Comparison of ENCODE assay signal across 9 cellular contexts in the genomic region with DNA sequence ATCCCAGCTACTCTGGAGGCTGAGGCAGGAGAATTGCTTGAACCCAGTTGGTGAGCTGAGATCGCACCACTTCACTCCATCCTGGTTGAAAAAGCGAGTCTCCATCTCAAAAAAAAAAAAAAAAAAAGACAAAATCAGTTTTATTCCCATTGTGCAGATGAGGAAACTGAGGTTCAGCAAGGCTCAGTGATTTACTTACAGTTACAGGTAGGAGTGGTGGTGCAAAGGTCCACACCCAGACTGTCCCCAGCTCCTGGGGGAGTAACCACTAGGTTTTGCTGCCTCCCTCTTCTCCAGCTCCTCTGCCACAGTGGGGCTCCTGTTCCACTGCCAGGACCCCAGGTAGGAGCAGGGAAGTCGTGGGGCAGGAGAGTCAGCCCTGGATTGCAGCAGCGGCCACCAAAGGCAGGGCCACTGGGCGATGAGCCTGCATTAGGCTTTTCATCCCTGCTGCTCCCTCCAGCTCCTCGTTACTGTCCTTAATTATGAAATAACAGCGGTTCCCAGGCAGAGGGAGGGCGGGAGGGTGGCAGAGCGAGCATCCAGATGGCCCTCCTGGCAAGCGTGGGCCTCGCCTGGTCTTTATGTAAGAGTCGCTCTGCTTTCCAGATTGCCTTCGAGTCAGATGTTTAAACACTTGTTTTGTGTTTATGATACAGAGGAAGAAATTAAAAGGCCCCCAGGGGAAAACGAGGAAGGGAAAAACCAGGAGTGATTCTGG. TPM values are rescaled to one million over a fixed set of nuclear protein-coding genes. Genes with fewer than 3 reads are reported as not detected.
DNase-seq lines count a peak whose midpoint lies in the region; ATAC-seq lines count a peak whose summit lies in the region.
"Had no signal": no experiment of that assay in that cellular context is flagged by ENCODE, and none has a peak within 500 bp of the region (broad histone marks: within the 10 kb centered on the region; RNA-seq: fewer than 3 reads in every experiment).

No MANE protein-coding gene starts in this region.

- CTCF ChIA-PET in activated CD8-positive, alpha-beta T cell treated with anti-CD3 and anti-CD28 coated beads, Interleukin-2, amount 10 ng/mL, durations not matched to agents 7 days and 5 days (lab: Charles Lee): no interaction called here

- no peaks in the 10 kb centered on the region for H3K9me3 Mint-ChIP-seq in activated CD8-positive, alpha-beta T cell treated with anti-CD3 and anti-CD28 coated beads, Interleukin-2, amount 10 ng/mL, durations not matched to agents 7 days and 5 days (ENCODE audit: insufficient read depth)

- POLR2A ChIA-PET in activated CD8-positive, alpha-beta T cell treated with anti-CD3 and anti-CD28 coated beads, Interleukin-2, amount 10 ng/mL, durations not matched to agents 7 days and 5 days (lab: Charles Lee): no interaction called here

- no peak overlapping the region for H3K27ac Mint-ChIP-seq in activated CD8-positive, alpha-beta T cell treated with anti-CD3 and anti-CD28 coated beads, Interleukin-2, amount 10 ng/mL, durations not matched to agents 7 days and 5 days

- intact Hi-C loops in posterior vena cava (cut with DNase I): no loop called here

- no peak for ATAC-seq in HG03439 (IDR thresholded peaks at IDR 0.05; ENCODE audit: unreplicated experiment)
- no peak for ATAC-seq in activated CD8-positive, alpha-beta T cell treated with anti-CD3 and anti-CD28 coated beads, Interleukin-2, amount 10 ng/mL, durations not matched to agents 7 days and 5 days

- no peaks in the 10 kb centered on the region for H3K36me3 Mint-ChIP-seq in activated CD8-positive, alpha-beta T cell treated with anti-CD3 and anti-CD28 coated beads, Interleukin-2, amount 10 ng/mL, durations not matched to agents 7 days and 5 days (ENCODE audit: low read depth)

- no peak overlapping the region for H3K4me3 Mint-ChIP-seq in activated CD8-positive, alpha-beta T cell treated with anti-CD3 and anti-CD28 coated beads, Interleukin-2, amount 10 ng/mL, durations not matched to agents 7 days and 5 days

- H3K4me1 Mint-ChIP-seq in activated CD8-positive, alpha-beta T cell treated with anti-CD3 and anti-CD28 coated beads, Interleukin-2, amount 10 ng/mL, durations not matched to agents 7 days and 5 days (ENCODE audit: low read depth): no peaks in the 10 kb centered on the region

- peaks cover 17% of the 10 kb centered on the region for H3K27me3 Mint-ChIP-seq in activated CD8-positive, alpha-beta T cell treated with anti-CD3 and anti-CD28 coated beads, Interleukin-2, amount 10 ng/mL, durations not matched to agents 7 days and 5 days (ENCODE audit: low read depth)

- peak; percentile 96 for DNase-seq in DMS 273 (lab: John Stamatoyannopoulos, UW; ENCODE audit: unreplicated experiment)
- DNase-seq in NCI-H2171 (lab: John Stamatoyannopoulos, UW): peak; percentile 94
- peak; percentile 74 for DNase-seq in cerebellum (ENCODE audit: low spot score)
- peak; percentile 10 for DNase-seq in posterior vena cava (ENCODE audit: low spot score)
- DNase-seq in NCI-H187 treated with DMSO at 0.1 percent for 48 hours (lab: John Stamatoyannopoulos, UW): no peak
- no peak for DNase-seq in iPS-NIHi7 (ENCODE audit: extremely low spot score)
- DNase-seq in activated CD8-positive, alpha-beta T cell treated with anti-CD3 and anti-CD28 coated beads, Interleukin-2, amount 10 ng/mL, durations not matched to agents 7 days and 5 days: no peak
- DNase-seq: Caco-2 had no signal

RNA-seq across cellular contexts. Expression of gene RASD2, which starts 15.5 kb away (rescaled TPM):
- total RNA-seq in cerebellum (1.5 TPM), posterior vena cava (10 to 100 TPM in 1 of 2 donors, 1 to 10 TPM in 1; 5.8 to 13.0 TPM)
- total RNA-seq in activated CD8-positive, alpha-beta T cell treated with anti-CD3 and anti-CD28 coated beads, Interleukin-2, amount 10 ng/mL, durations not matched to agents 7 days and 5 days: under 1 TPM; 0.08 TPM

Comparison
In these comparisons a context has a peak if more than half of its experiments do, and no peak if none do; other contexts are left out.
1. DNase-seq: peak in DMS 273 (single experiment), NCI-H2171 (single experiment), cerebellum (single experiment) and posterior vena cava (single experiment); none in NCI-H187 treated with DMSO at 0.1 percent for 48 hours (single experiment), iPS-NIHi7 (single experiment) and activated CD8-positive, alpha-beta T cell treated with anti-CD3 and anti-CD28 coated beads, Interleukin-2, amount 10 ng/mL, durations not matched to agents 7 days and 5 days (single experiment).